Comparison of ENCODE assay signal across 1 cellular context in genomic region chr6:25277401-25277800, GRCh38.
TF ChIP-seq lines count a peak whose summit lies in the region.

No MANE protein-coding gene starts in this region.

TF ChIP-seq in GM23338, 12 proteins besides CTCF, POLR2A, EP300 and RAD21 (continued from another document):
- no peak for TF ChIP-seq ZNF462 (CRISPR knock-in tag; IDR thresholded peaks at IDR 0.05)
- no peak for TF ChIP-seq CREB1 (CRISPR knock-in tag; IDR thresholded peaks at IDR 0.05; ENCODE audit: low read depth)
- no peak for TF ChIP-seq EZH2phosphoT487 (IDR thresholded peaks at IDR 0.05; ENCODE audit: unreplicated experiment)
- no peak for TF ChIP-seq POLR2AphosphoS5 (IDR thresholded peaks at IDR 0.05; ENCODE audit: low read depth)
- TF ChIP-seq REST (IDR thresholded peaks at IDR 0.05; ENCODE audit: unreplicated experiment) = no peak
- no peak for TF ChIP-seq EZH2 (IDR thresholded peaks at IDR 0.05; ENCODE audit: low read depth, unreplicated experiment)
